25 cellular contexts compared by ENCODE assay signal in the genomic region with DNA sequence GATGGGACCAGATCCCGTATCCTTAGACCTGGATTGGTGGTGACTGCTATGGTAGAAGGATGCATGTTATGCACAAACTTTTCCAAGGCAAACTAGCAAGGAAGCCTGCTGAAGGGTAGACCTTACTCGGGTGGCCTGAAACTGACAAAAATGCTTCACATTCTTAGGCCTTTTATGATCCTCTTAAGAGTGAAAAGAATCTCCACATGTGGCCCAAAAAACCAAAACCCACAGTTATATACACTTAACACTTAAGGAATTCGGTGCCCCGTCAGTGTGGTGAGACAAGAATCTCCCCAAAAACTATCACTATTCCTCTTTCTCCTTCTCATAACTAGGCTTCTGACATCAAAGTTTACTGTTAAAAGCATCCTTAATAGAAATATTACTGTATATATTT.
"Had no signal": no experiment of that assay in that cellular context is flagged by ENCODE, and none has a peak within 500 bp of the region (broad histone marks: within the 10 kb centered on the region; RNA-seq: fewer than 3 reads in every experiment).

No MANE protein-coding gene starts in this region.

- H3K4me3 Mint-ChIP-seq: activated T-cell treated with anti-CD3 and anti-CD28 coated beads, Interleukin-2, amount 50 U/mL, for 72 hours; naive B cell; stimulated activated naive B cell treated with anti-CD40 and anti-IgM and Interleukin-4, amounts not matched to agents 10 μg/mL and 1 μg/mL and 100 μg/mL, for 72 hours had no signal

- H3K4me3 ChIP-seq: esophagus squamous epithelium, gastrocnemius medialis, hepatocyte, pancreas, prostate gland, stomach, tibial nerve had no signal

- ATAC-seq: activated naive CD4-positive, alpha-beta T cell treated with anti-CD3 and anti-CD28 coated beads, Interleukin-2, amount 50 U/mL, for 72 hours; activated T-cell treated with anti-CD3 and anti-CD28 coated beads, Interleukin-2, amount 50 U/mL, for 72 hours; gastrocnemius medialis; left cardiac atrium; left ventricle myocardium superior; pancreas; sciatic nerve; stimulated activated naive B cell treated with anti-CD40 and anti-IgM and Interleukin-4, amounts not matched to agents 10 μg/mL and 1 μg/mL and 100 μg/mL, for 72 hours had no signal

- H3K27ac Mint-ChIP-seq: activated naive CD4-positive, alpha-beta T cell treated with anti-CD3 and anti-CD28 coated beads, Interleukin-2, amount 50 U/mL, for 72 hours; activated T-cell treated with anti-CD3 and anti-CD28 coated beads, Interleukin-2, amount 50 U/mL, for 72 hours; naive B cell; stimulated activated naive B cell treated with anti-CD40 and anti-IgM and Interleukin-4, amounts not matched to agents 10 μg/mL and 1 μg/mL and 100 μg/mL, for 72 hours had no signal

- H3K36me3 Mint-ChIP-seq: activated naive CD4-positive, alpha-beta T cell treated with anti-CD3 and anti-CD28 coated beads, Interleukin-2, amount 50 U/mL, for 72 hours; naive B cell; stimulated activated naive B cell treated with anti-CD40 and anti-IgM and Interleukin-4, amounts not matched to agents 10 μg/mL and 1 μg/mL and 100 μg/mL, for 72 hours had no signal

- DNase-seq: activated CD4-positive, alpha-beta T cell treated with anti-CD3 and anti-CD28 coated beads for 4 hours; activated CD4-positive, alpha-beta T cell treated with anti-CD3 and anti-CD28 coated beads, Interleukin-2, amount 50 U/mL, for 4 hours; activated naive CD4-positive, alpha-beta T cell; activated T-cell treated with anti-CD3 and anti-CD28 coated beads for 4 hours; activated T-cell treated with anti-CD3 and anti-CD28 coated beads, Interleukin-2, amount 50 U/mL, for 72 hours; brain microvascular endothelial cell; cortex of kidney; esophagus squamous epithelium; gastrocnemius medialis; glutamatergic neuron; left cardiac atrium; left ventricle myocardium superior; naive B cell; pancreas; retina; small intestine; stimulated activated CD4-positive, alpha-beta T cell treated with anti-CD3 and anti-CD28 coated beads, Interleukin-4, amount 100 ng/mL, for 4 hours; stimulated activated CD8-positive, alpha-beta memory T cell treated with anti-CD3 and anti-CD28 coated beads, Interleukin-4, amount 100 ng/mL, for 48 hours; stimulated activated naive B cell treated with anti-CD40 and anti-IgM and Interleukin-4, amounts not matched to agents 10 μg/mL and 1 μg/mL and 100 μg/mL, for 72 hours; stomach had no signal

- H3K4me1 Mint-ChIP-seq: naive B cell; stimulated activated naive B cell treated with anti-CD40 and anti-IgM and Interleukin-4, amounts not matched to agents 10 μg/mL and 1 μg/mL and 100 μg/mL, for 72 hours had no signal

- H3K9me3 Mint-ChIP-seq: stimulated activated naive B cell treated with anti-CD40 and anti-IgM and Interleukin-4, amounts not matched to agents 10 μg/mL and 1 μg/mL and 100 μg/mL, for 72 hours had no signal

- H3K27me3 Mint-ChIP-seq: naive B cell; stimulated activated naive B cell treated with anti-CD40 and anti-IgM and Interleukin-4, amounts not matched to agents 10 μg/mL and 1 μg/mL and 100 μg/mL, for 72 hours had no signal

- H3K27ac ChIP-seq: brain microvascular endothelial cell, esophagus squamous epithelium, gastrocnemius medialis, hepatocyte, pancreas, prostate gland, stomach, tibial nerve had no signal
